Comparison of ENCODE assay signal across 10 cellular contexts in genomic region chr19:17311455-17312248, GRCh38. TPM values are rescaled to one million over a fixed set of nuclear protein-coding genes. Genes with fewer than 3 reads are reported as not detected.
DNase-seq lines count a peak whose midpoint lies in the region; ATAC-seq, FAIRE-seq and TF ChIP-seq lines count a peak whose summit lies in the region.
"Had no signal": no experiment of that assay in that cellular context is flagged by ENCODE, and none has a peak within 500 bp of the region (broad histone marks: within the 10 kb centered on the region; RNA-seq: fewer than 3 reads in every experiment).

No MANE protein-coding gene starts in this region.

- DNase-seq in activated CD4-positive, alpha-beta memory T cell treated with anti-CD3 and anti-CD28 coated beads, Interleukin-2, amount 10 ng/mL, durations not matched to agents 7 days and 5 days = no peak
- DNase-seq in glutamatergic neuron (no peak), NCI-H2029 treated with DMSO at 0.1 percent for 48 hours (lab: John Stamatoyannopoulos, UW) (no peak)
- no peak for DNase-seq in stimulated activated CD4-positive, alpha-beta T cell treated with anti-CD3 and anti-CD28 coated beads, Interleukin-12 subunit alpha, Interleukin-12 subunit beta, amount 100 ng/mL, for 4 hours
- DNase-seq: NK-92 treated with Interleukin-12 subunit alpha and Interleukin-12 subunit beta, amount 100 ng/mL, for 24 hours; psoas muscle had no signal

- peaks cover 49% of the 10 kb centered on the region for H3K4me1 Mint-ChIP-seq in activated CD4-positive, alpha-beta memory T cell treated with anti-CD3 and anti-CD28 coated beads, Interleukin-2, amount 10 ng/mL, durations not matched to agents 7 days and 5 days
- H3K4me1 Mint-ChIP-seq in glutamatergic neuron (ENCODE audit: low read depth, unreplicated experiment) = peaks cover 14% of the 10 kb centered on the region

- H3K4me3 Mint-ChIP-seq in activated CD4-positive, alpha-beta memory T cell treated with anti-CD3 and anti-CD28 coated beads, Interleukin-2, amount 10 ng/mL, durations not matched to agents 7 days and 5 days = peak overlapping the region; percentile 98
- peak overlapping the region; percentile 58 for H3K4me3 Mint-ChIP-seq in glutamatergic neuron (ENCODE audit: unreplicated experiment)

- H3K36me3 Mint-ChIP-seq in activated CD4-positive, alpha-beta memory T cell treated with anti-CD3 and anti-CD28 coated beads, Interleukin-2, amount 10 ng/mL, durations not matched to agents 7 days and 5 days (ENCODE audit: low read depth) = peaks cover 32% of the 10 kb centered on the region
- no peaks in the 10 kb centered on the region for H3K36me3 Mint-ChIP-seq in glutamatergic neuron (ENCODE audit: unreplicated experiment)

- peak; percentile 83 for FAIRE-seq in G401.6 (lab: Jason Lieb, UNC)

- CTCF ChIA-PET in activated CD4-positive, alpha-beta memory T cell treated with anti-CD3 and anti-CD28 coated beads, Interleukin-2, amount 10 ng/mL, durations not matched to agents 7 days and 5 days (lab: Charles Lee) = interaction anchor here (0.9 kb wide), 1 partner anchor 17 kb away, joined by 3 read pairs; no protein-coding TSS in a partner anchor

- H3K27ac ChIP-seq in 22Rv1 = 0 out of 2 replicates have a peak overlapping the region, but pooled peaks have one; percentile 74
- H3K27ac ChIP-seq: psoas muscle had no signal

- POLR2A ChIA-PET in activated CD4-positive, alpha-beta memory T cell treated with anti-CD3 and anti-CD28 coated beads, Interleukin-2, amount 10 ng/mL, durations not matched to agents 7 days and 5 days (lab: Charles Lee) = interaction anchor here (1.7 to 4.0 kb wide), 2 partner anchors 10 to 21 kb away, joined by 5 to 47 read pairs; partner anchors contain the start of gene ANO8

- no peak for TF ChIP-seq CTCF in 22Rv1 (IDR thresholded peaks at IDR 0.05)
- TF ChIP-seq CTCF in glutamatergic neuron (IDR thresholded peaks at IDR 0.05; ENCODE audit: partially characterized antibody, unreplicated experiment) = no peak

- H3K27me3 Mint-ChIP-seq in activated CD4-positive, alpha-beta memory T cell treated with anti-CD3 and anti-CD28 coated beads, Interleukin-2, amount 10 ng/mL, durations not matched to agents 7 days and 5 days = no peaks in the 10 kb centered on the region
- peaks cover 7% of the 10 kb centered on the region for H3K27me3 Mint-ChIP-seq in glutamatergic neuron (ENCODE audit: unreplicated experiment)

- H3K9me3 Mint-ChIP-seq in activated CD4-positive, alpha-beta memory T cell treated with anti-CD3 and anti-CD28 coated beads, Interleukin-2, amount 10 ng/mL, durations not matched to agents 7 days and 5 days = no peaks in the 10 kb centered on the region
- peaks cover 6% of the 10 kb centered on the region for H3K9me3 Mint-ChIP-seq in glutamatergic neuron (ENCODE audit: unreplicated experiment)

- ATAC-seq in HG03039 (IDR thresholded peaks at IDR 0.05; ENCODE audit: unreplicated experiment) (no peak), GM21717 (IDR thresholded peaks at IDR 0.05; ENCODE audit: unreplicated experiment) (no peak)
- ATAC-seq: psoas muscle had no signal

- no peak overlapping the region for H3K27ac Mint-ChIP-seq in activated CD4-positive, alpha-beta memory T cell treated with anti-CD3 and anti-CD28 coated beads, Interleukin-2, amount 10 ng/mL, durations not matched to agents 7 days and 5 days
- peak overlapping the region; percentile 23 for H3K27ac Mint-ChIP-seq in glutamatergic neuron (ENCODE audit: unreplicated experiment)

RNA-seq across cellular contexts. Expression of gene DDA1, which starts 2.3 kb away (rescaled TPM):
- 10 to 100 TPM; 58.6 to 61.2 TPM for total RNA-seq in activated CD4-positive, alpha-beta memory T cell treated with anti-CD3 and anti-CD28 coated beads, Interleukin-2, amount 10 ng/mL, durations not matched to agents 7 days and 5 days
- 81.2 TPM for total RNA-seq in glutamatergic neuron (ENCODE audit: unreplicated experiment)

RNA-seq across cellular contexts. Expression of gene MRPL34, which starts 6.0 kb away (rescaled TPM):
- total RNA-seq in activated CD4-positive, alpha-beta memory T cell treated with anti-CD3 and anti-CD28 coated beads, Interleukin-2, amount 10 ng/mL, durations not matched to agents 7 days and 5 days = 10 to 100 TPM; 82.8 to 98.3 TPM
- 80.7 TPM for total RNA-seq in glutamatergic neuron (ENCODE audit: unreplicated experiment)

RNA-seq across cellular contexts. Expression of gene ABHD8, which starts 8.4 kb away (rescaled TPM):
- 10 to 100 TPM; 10.6 to 12.2 TPM for total RNA-seq in activated CD4-positive, alpha-beta memory T cell treated with anti-CD3 and anti-CD28 coated beads, Interleukin-2, amount 10 ng/mL, durations not matched to agents 7 days and 5 days
- 14.1 TPM for total RNA-seq in glutamatergic neuron (ENCODE audit: unreplicated experiment)

RNA-seq across cellular contexts. Expression of gene ANO8, which starts 23.0 kb away (rescaled TPM):
- 10 to 100 TPM; 20.2 TPM for total RNA-seq in activated CD4-positive, alpha-beta memory T cell treated with anti-CD3 and anti-CD28 coated beads, Interleukin-2, amount 10 ng/mL, durations not matched to agents 7 days and 5 days
- 98.8 TPM for total RNA-seq in glutamatergic neuron (ENCODE audit: unreplicated experiment)

RNA-seq across cellular contexts. Expression of gene GTPBP3, which starts 25.7 kb away (rescaled TPM):
- total RNA-seq in activated CD4-positive, alpha-beta memory T cell treated with anti-CD3 and anti-CD28 coated beads, Interleukin-2, amount 10 ng/mL, durations not matched to agents 7 days and 5 days = 10 to 100 TPM; 30.2 to 34.2 TPM
- 61.2 TPM for total RNA-seq in glutamatergic neuron (ENCODE audit: unreplicated experiment)
